ENCODE assay signal across 8 cellular contexts in genomic region chr5:88203977-88204735, GRCh38.
DNase-seq lines count a peak whose midpoint lies in the region; ATAC-seq, FAIRE-seq and TF ChIP-seq lines count a peak whose summit lies in the region.

No MANE protein-coding gene starts in this region.

- no peak for FAIRE-seq in GM12891 (lab: Jason Lieb, UNC)

- H3K9me3 Mint-ChIP-seq in natural killer cell treated with Interleukin-12 subunit alpha and Interleukin-12 subunit beta and Interleukin-15 and Interleukin-18, amount 100 ng/mL, for 72 hours: no peaks in the 10 kb centered on the region

- peak overlapping the region; percentile 84 for H3K4me3 Mint-ChIP-seq in natural killer cell treated with Interleukin-12 subunit alpha and Interleukin-12 subunit beta and Interleukin-15 and Interleukin-18, amount 100 ng/mL, for 72 hours

- ATAC-seq in HG03432 (IDR thresholded peaks at IDR 0.05; ENCODE audit: unreplicated experiment): peak; percentile 40
- peak; percentile 88 to 95 for ATAC-seq in natural killer cell treated with Interleukin-12 subunit alpha and Interleukin-12 subunit beta and Interleukin-15 and Interleukin-18, amount 100 ng/mL, for 72 hours
- ATAC-seq in HG03039 (IDR thresholded peaks at IDR 0.05; ENCODE audit: unreplicated experiment): no peak
- no peak for ATAC-seq in GM18861 (IDR thresholded peaks at IDR 0.05; ENCODE audit: unreplicated experiment)

- H3K4me1 Mint-ChIP-seq in natural killer cell treated with Interleukin-12 subunit alpha and Interleukin-12 subunit beta and Interleukin-15 and Interleukin-18, amount 100 ng/mL, for 72 hours (ENCODE audit: low read depth in 2 of 2): peaks cover 12 to 14% of the 10 kb centered on the region in 2 donors

- H3K36me3 Mint-ChIP-seq in natural killer cell treated with Interleukin-12 subunit alpha and Interleukin-12 subunit beta and Interleukin-15 and Interleukin-18, amount 100 ng/mL, for 72 hours: peaks cover 13% of the 10 kb centered on the region

- in situ Hi-C loops in ACHN (cut with HindIII; ENCODE audit: low pct_ligation_motif_present, low pct_unique_long_range_greater_than_20kb, low sequenced_read_pairs): no loop called here

- TF ChIP-seq POLR2A in GM12891 (IDR thresholded peaks at IDR 0.05; ENCODE audit: low read depth, low read length): no peak

- peak overlapping the region; percentile 74 to 85 for H3K27ac Mint-ChIP-seq in natural killer cell treated with Interleukin-12 subunit alpha and Interleukin-12 subunit beta and Interleukin-15 and Interleukin-18, amount 100 ng/mL, for 72 hours

- no peaks in the 10 kb centered on the region for H3K27me3 Mint-ChIP-seq in natural killer cell treated with Interleukin-12 subunit alpha and Interleukin-12 subunit beta and Interleukin-15 and Interleukin-18, amount 100 ng/mL, for 72 hours

- peak; percentile 20 for DNase-seq in GM12891 (ENCODE audit: insufficient read length, low spot score)
- DNase-seq in activated T-helper 9 cell treated with anti-CD3 and anti-CD28 coated beads, Interleukin-2, amount 50 U/mL, for 16 hours (ENCODE audit: low read depth): peak; percentile 32
- DNase-seq in natural killer cell treated with Interleukin-12 subunit alpha and Interleukin-12 subunit beta and Interleukin-15 and Interleukin-18, amount 100 ng/mL, for 72 hours (ENCODE audit: low spot score): peak; percentile 63
- no peak for DNase-seq in ACHN
- no peak for DNase-seq in NCI-H524 treated with DMSO at 0.1 percent for 48 hours (lab: John Stamatoyannopoulos, UW)

TF ChIP-seq in GM12891, 5 proteins besides CTCF, POLR2A, EP300 and RAD21:
- no peak for TF ChIP-seq SPI1 (IDR thresholded peaks at IDR 0.05; ENCODE audit: low read depth, low read length)
- peak; percentile 45; the same call in 1 of the 2 replicates for TF ChIP-seq POU2F2 (IDR thresholded peaks at IDR 0.05; ENCODE audit: low read depth, low read length)

Comparison
In these comparisons a context has a peak if more than half of its experiments do, and no peak if none do; other contexts are left out.
1. DNase-seq: peak in GM12891 (single experiment), activated T-helper 9 cell treated with anti-CD3 and anti-CD28 coated beads, Interleukin-2, amount 50 U/mL, for 16 hours (single experiment) and natural killer cell treated with Interleukin-12 subunit alpha and Interleukin-12 subunit beta and Interleukin-15 and Interleukin-18, amount 100 ng/mL, for 72 hours (single experiment); none in ACHN (single experiment) and NCI-H524 treated with DMSO at 0.1 percent for 48 hours (single experiment).
2. ATAC-seq: peak in HG03432 (single experiment) and natural killer cell treated with Interleukin-12 subunit alpha and Interleukin-12 subunit beta and Interleukin-15 and Interleukin-18, amount 100 ng/mL, for 72 hours (2 of 2); none in HG03039 (single experiment) and GM18861 (single experiment).